8 cellular contexts compared by ENCODE assay signal in genomic region chr3:13281657-13282527, GRCh38.
DNase-seq lines count a peak whose midpoint lies in the region; ATAC-seq, FAIRE-seq and TF ChIP-seq lines count a peak whose summit lies in the region.

No MANE protein-coding gene starts in this region.

- FAIRE-seq in GM12892 (lab: Jason Lieb, UNC): no peak

- H3K9me3 Mint-ChIP-seq in Calu3 (ENCODE audit: low read depth, unreplicated experiment) (peaks cover under 1% of the 10 kb centered on the region), glutamatergic neuron (ENCODE audit: unreplicated experiment) (peaks cover 15% of the 10 kb centered on the region)

- H3K4me3 ChIP-seq in Panc1 (ENCODE audit: low read depth in 2 of 2, low read length in 2 of 2) (peak overlapping the region; percentile 53 to 69), ovary (peak overlapping the region; percentile 10)

- no peaks in the 10 kb centered on the region for H3K27me3 ChIP-seq in Panc1 (ENCODE audit: control insufficient read depth, insufficient read depth, low read length)
- H3K27me3 ChIP-seq in ovary: peaks cover 2% of the 10 kb centered on the region

- WGBS in ovary, 3 donors: 7 to 16% (median 15%) methylated on average over 37 to 61 of the region's 61 CpGs

- TF ChIP-seq EP300 in ovary (IDR thresholded peaks at IDR 0.05): no peak

- no peak for TF ChIP-seq POLR2A in ovary (IDR thresholded peaks at IDR 0.05)
- no peak for TF ChIP-seq POLR2A in GM12892 (IDR thresholded peaks at IDR 0.05; ENCODE audit: low read depth, low read length)

- DNase-seq in Calu3: no peak
- no peak for DNase-seq in Panc1 (ENCODE audit: low read depth, low spot score)
- no peak for DNase-seq in glutamatergic neuron
- peak in 1 of 5 donors; percentile 38 for DNase-seq in ovary
- DNase-seq in SHP77 (lab: John Stamatoyannopoulos, UW): no peak
- DNase-seq in GM12892 (ENCODE audit: insufficient read length): no peak
- DNase-seq in midbrain (lab: John Stamatoyannopoulos, UW): no peak
- DNase-seq in SIG-M5 treated with dmso at 0.1 percent for 504 hours (lab: John Stamatoyannopoulos, UW; ENCODE audit: unreplicated experiment): no peak

- H3K36me3 ChIP-seq in Panc1 (ENCODE audit: control insufficient read depth, insufficient read depth, low read length) (no peaks in the 10 kb centered on the region), ovary (no peaks in the 10 kb centered on the region)

- BruUV-seq in Calu3 (replicated peaks; lab: Mats Ljungman, UMichigan): no TSS peak
- no TSS peak for BruUV-seq in Panc1 (replicated peaks; lab: Mats Ljungman, UMichigan)

- CTCF ChIA-PET in Calu3 (lab: Charles Lee): interaction anchor here (0.6 to 2.1 kb wide), 6 partner anchors 17 to 190 kb away, joined by 4 to 14 read pairs (median 5); no protein-coding TSS in a partner anchor
- CTCF ChIA-PET in Panc1 (lab: Charles Lee): no interaction called here

- H3K27ac Mint-ChIP-seq in Calu3 (ENCODE audit: unreplicated experiment): no peak overlapping the region
- H3K27ac Mint-ChIP-seq in glutamatergic neuron (ENCODE audit: unreplicated experiment): no peak overlapping the region

- POLR2A ChIA-PET in Panc1 (lab: Charles Lee): no interaction called here

- H3K27ac ChIP-seq in Panc1 (ENCODE audit: low read length): peak overlapping the region; percentile 57
- peak overlapping the region in 1 of 2 donors; percentile 36 for H3K27ac ChIP-seq in ovary

- H3K9me3 ChIP-seq in Panc1 (ENCODE audit: control insufficient read depth, insufficient read depth, low read depth, low read length) (peaks cover 3% of the 10 kb centered on the region; the same call in 1 of the 2 replicates), ovary (peaks cover 0 to 11% of the 10 kb centered on the region in 2 donors)

- H3K36me3 Mint-ChIP-seq in Calu3 (ENCODE audit: insufficient read depth, unreplicated experiment) (peaks cover 11% of the 10 kb centered on the region), glutamatergic neuron (ENCODE audit: unreplicated experiment) (peaks cover 15% of the 10 kb centered on the region)

- intact Hi-C loops in Calu3 (cut with micrococcal nuclease; ENCODE audit: unreplicated experiment) (loop anchor here (10.0 kb wide), 1 partner anchor 187 kb away; no protein-coding TSS in a partner anchor), Panc1 (cut with micrococcal nuclease; ENCODE audit: unreplicated experiment) (no loop called here), ovary (cut with DNase I) (no loop called here)

- no peak for TF ChIP-seq CTCF in Calu3 (IDR thresholded peaks at IDR 0.05; ENCODE audit: unreplicated experiment)
- no peak for TF ChIP-seq CTCF in Panc1 (IDR thresholded peaks at IDR 0.05)
- TF ChIP-seq CTCF in glutamatergic neuron (IDR thresholded peaks at IDR 0.05; ENCODE audit: partially characterized antibody, unreplicated experiment): no peak
- TF ChIP-seq CTCF in ovary (IDR thresholded peaks at IDR 0.05): no peak

- in situ Hi-C loops in Panc1 (cut with HindIII; ENCODE audit: low pct_unique_long_range_greater_than_20kb, low sequenced_read_pairs): no loop called here

- H3K27me3 Mint-ChIP-seq in Calu3 (ENCODE audit: unreplicated experiment) (peaks cover 48% of the 10 kb centered on the region), glutamatergic neuron (ENCODE audit: unreplicated experiment) (peaks cover 19% of the 10 kb centered on the region)

- peak; percentile 82 for ATAC-seq in Panc1

- peak overlapping the region; percentile 47 for H3K4me3 Mint-ChIP-seq in Calu3 (ENCODE audit: low read depth, unreplicated experiment)
- H3K4me3 Mint-ChIP-seq in glutamatergic neuron (ENCODE audit: unreplicated experiment): peak overlapping the region; percentile 78

- no peaks in the 10 kb centered on the region for H3K4me1 Mint-ChIP-seq in Calu3 (ENCODE audit: low read depth, unreplicated experiment)
- H3K4me1 Mint-ChIP-seq in glutamatergic neuron (ENCODE audit: low read depth, unreplicated experiment): peaks cover 14% of the 10 kb centered on the region

- peaks cover 16% of the 10 kb centered on the region for H3K4me1 ChIP-seq in Panc1 (ENCODE audit: control insufficient read depth, insufficient read depth, low read length)
- H3K4me1 ChIP-seq in ovary (ENCODE audit: insufficient read depth): peaks cover 2% of the 10 kb centered on the region
